In genomic region chr11:112226062-112226921, GRCh38 we compare ENCODE assay signal across 1 cellular context.
TF ChIP-seq lines count a peak whose summit lies in the region.

Gene PTS, plus strand, starts transcription at chr11:112226428. Its CDS starts 16 bp downstream, at chr11:112226444.

TF ChIP-seq in HepG2, 621 proteins besides CTCF, POLR2A, EP300 and RAD21 (continued from another document and continues in another):
- peak; percentile 39 for TF ChIP-seq ZNF18 (CRISPR knock-in tag; IDR thresholded peaks at IDR 0.05; ENCODE audit: insufficient replicate concordance)
- peak; percentile 90 for TF ChIP-seq ZNF776 (CRISPR knock-in tag; IDR thresholded peaks at IDR 0.05)
- TF ChIP-seq ZNF83 (CRISPR knock-in tag; IDR thresholded peaks at IDR 0.05; ENCODE audit: borderline replicate concordance): no peak; the same call in 1 of the 2 replicates
- TF ChIP-seq ZNF547 (CRISPR knock-in tag; IDR thresholded peaks at IDR 0.05): no peak
- peak; percentile 96 for TF ChIP-seq GMEB1 (CRISPR knock-in tag; IDR thresholded peaks at IDR 0.05; ENCODE audit: borderline replicate concordance)
- no peak for TF ChIP-seq ZNF280B (CRISPR knock-in tag; IDR thresholded peaks at IDR 0.05; ENCODE audit: borderline replicate concordance)
- peak; percentile 78; the same call in 1 of the 2 replicates for TF ChIP-seq KLF12 (CRISPR knock-in tag; IDR thresholded peaks at IDR 0.05; ENCODE audit: borderline replicate concordance)
- TF ChIP-seq RAD51 (IDR thresholded peaks at IDR 0.05; ENCODE audit: borderline replicate concordance): no peak
- TF ChIP-seq MATR3 (CRISPR knock-in tag; IDR thresholded peaks at IDR 0.05): no peak
- TF ChIP-seq CEBPB (IDR thresholded peaks at IDR 0.05; ENCODE audit: borderline replicate concordance, low read depth, low read length): no peak
- TF ChIP-seq BRCA1 (CRISPR knock-in tag; IDR thresholded peaks at IDR 0.05): 0 out of 2 replicates have a peak, but pooled peaks have one; percentile 14
- peak; percentile 79; the same call in 1 of the 2 replicates for TF ChIP-seq WIZ (CRISPR knock-in tag; IDR thresholded peaks at IDR 0.05)
- TF ChIP-seq ETV6 (CRISPR knock-in tag; conservative IDR thresholded peaks at IDR 0.05): peak; percentile 82
- TF ChIP-seq ZNF232 (CRISPR knock-in tag; IDR thresholded peaks at IDR 0.05; ENCODE audit: borderline replicate concordance): no peak
- no peak for TF ChIP-seq ZBTB8A (CRISPR knock-in tag; IDR thresholded peaks at IDR 0.05; ENCODE audit: borderline replicate concordance, low read depth)
- peak; percentile 93 for TF ChIP-seq ZFY (CRISPR knock-in tag; IDR thresholded peaks at IDR 0.05)
- TF ChIP-seq ZNF576 (CRISPR knock-in tag; IDR thresholded peaks at IDR 0.05): no peak
- TF ChIP-seq IRX3 (CRISPR knock-in tag; IDR thresholded peaks at IDR 0.05; ENCODE audit: borderline replicate concordance, low read depth): no peak
- no peak for TF ChIP-seq PRMT3 (CRISPR knock-in tag; IDR thresholded peaks at IDR 0.05; ENCODE audit: borderline replicate concordance, low read depth)
- TF ChIP-seq DNMT1 (CRISPR knock-in tag; IDR thresholded peaks at IDR 0.05): peak; percentile 81; the same call in 1 of the 2 replicates
- no peak for TF ChIP-seq ZBTB34 (CRISPR knock-in tag; IDR thresholded peaks at IDR 0.05)
- TF ChIP-seq ZNF337 (CRISPR knock-in tag; IDR thresholded peaks at IDR 0.05; ENCODE audit: borderline replicate concordance, low read depth): no peak
- peak; percentile 87 for TF ChIP-seq KDM5B (CRISPR knock-in tag; IDR thresholded peaks at IDR 0.05; ENCODE audit: borderline replicate concordance)
- no peak for TF ChIP-seq IKZF1 (IDR thresholded peaks at IDR 0.05)
- peak; percentile 13; the same call in 1 of the 2 replicates for TF ChIP-seq ZBTB43 (CRISPR knock-in tag; conservative IDR thresholded peaks at IDR 0.05)
- TF ChIP-seq HINFP (CRISPR knock-in tag; IDR thresholded peaks at IDR 0.05; ENCODE audit: low read depth): 0 out of 2 replicates have a peak, but pooled peaks have one; percentile 14
- no peak for TF ChIP-seq HOMEZ (CRISPR knock-in tag; IDR thresholded peaks at IDR 0.05; ENCODE audit: low read depth)
- TF ChIP-seq SNRNP70 (IDR thresholded peaks at IDR 0.05; ENCODE audit: low read depth, low read length): no peak
- no peak for TF ChIP-seq TCF12 (IDR thresholded peaks at IDR 0.05)
- peak; percentile 73; the same call in 1 of the 2 replicates for TF ChIP-seq TCF12 (CRISPR knock-in tag; IDR thresholded peaks at IDR 0.05)
- TF ChIP-seq ZNF24 (IDR thresholded peaks at IDR 0.05): no peak
- no peak for TF ChIP-seq SMARCE1 (IDR thresholded peaks at IDR 0.05; ENCODE audit: borderline replicate concordance)
- no peak for TF ChIP-seq KAT2B (IDR thresholded peaks at IDR 0.05; ENCODE audit: borderline replicate concordance, low read depth, low read length)
- peak; percentile 77 for TF ChIP-seq SPEN (CRISPR knock-in tag; IDR thresholded peaks at IDR 0.05; ENCODE audit: low read depth)
- TF ChIP-seq CENPBD1 (CRISPR knock-in tag; IDR thresholded peaks at IDR 0.05; ENCODE audit: borderline replicate concordance, low read depth): no peak
- TF ChIP-seq PRDM10 (CRISPR knock-in tag; IDR thresholded peaks at IDR 0.05; ENCODE audit: low read depth): no peak
- no peak for TF ChIP-seq ATM (IDR thresholded peaks at IDR 0.05; ENCODE audit: borderline replicate concordance)
- TF ChIP-seq ZSCAN31 (CRISPR knock-in tag; IDR thresholded peaks at IDR 0.05; ENCODE audit: low read depth): no peak
- TF ChIP-seq EEA1 (CRISPR knock-in tag; IDR thresholded peaks at IDR 0.05; ENCODE audit: borderline replicate concordance): peak; percentile 90
- TF ChIP-seq ZNF326 (CRISPR knock-in tag; IDR thresholded peaks at IDR 0.05; ENCODE audit: borderline replicate concordance): no peak
- peak; percentile 91 for TF ChIP-seq KAT8 (CRISPR knock-in tag; IDR thresholded peaks at IDR 0.05)
- no peak for TF ChIP-seq HOXA7 (CRISPR knock-in tag; IDR thresholded peaks at IDR 0.05)
- 0 out of 2 replicates have a peak, but pooled peaks have one; percentile 37 for TF ChIP-seq NCOA1 (CRISPR knock-in tag; IDR thresholded peaks at IDR 0.05)
- TF ChIP-seq SP5 (CRISPR knock-in tag; IDR thresholded peaks at IDR 0.05; ENCODE audit: borderline replicate concordance, low read depth): no peak; the same call in 1 of the 2 replicates
- TF ChIP-seq ZNF354B (CRISPR knock-in tag; IDR thresholded peaks at IDR 0.05): no peak
- TF ChIP-seq RARA (CRISPR knock-in tag; IDR thresholded peaks at IDR 0.05): no peak
- TF ChIP-seq ZNF619 (CRISPR knock-in tag; IDR thresholded peaks at IDR 0.05): no peak
- no peak; the same call in none of the 2 replicates for TF ChIP-seq MTERF4 (CRISPR knock-in tag; IDR thresholded peaks at IDR 0.05)
- TF ChIP-seq ZNF607 (CRISPR knock-in tag; IDR thresholded peaks at IDR 0.05; ENCODE audit: borderline replicate concordance): peak; percentile 84; the same call in 1 of the 2 replicates
- TF ChIP-seq ZNF746 (CRISPR knock-in tag; IDR thresholded peaks at IDR 0.05): no peak; the same call in 1 of the 2 replicates
- TF ChIP-seq ZSCAN21 (CRISPR knock-in tag; IDR thresholded peaks at IDR 0.05; ENCODE audit: borderline replicate concordance): peak; percentile 65; the same call in 1 of the 2 replicates
- TF ChIP-seq ZKSCAN1 (IDR thresholded peaks at IDR 0.05; ENCODE audit: low read length): no peak
- peak; percentile 82 for TF ChIP-seq ERF (CRISPR knock-in tag; IDR thresholded peaks at IDR 0.05)
